ENCODE assay signal across 1 cellular context in the genomic region with DNA sequence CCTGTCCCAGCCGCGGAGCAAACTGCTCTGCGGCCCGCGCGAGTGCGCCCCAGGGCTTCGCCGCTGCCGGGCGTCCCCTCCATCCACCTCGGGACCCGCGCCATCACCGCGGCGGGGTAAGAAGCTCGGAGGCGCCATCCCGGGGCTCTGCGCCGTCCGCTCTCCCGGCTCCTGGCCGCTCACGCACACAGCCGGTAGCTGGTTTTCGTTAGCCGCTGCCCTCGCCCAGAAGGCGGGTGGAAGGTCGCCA.
TF ChIP-seq lines count a peak whose summit lies in the region.

No MANE protein-coding gene starts in this region.

TF ChIP-seq in HepG2, 621 proteins besides CTCF, POLR2A, EP300 and RAD21 (continued from another document and continues in another):
- TF ChIP-seq TCF12 (IDR thresholded peaks at IDR 0.05) (no peak), TCF12 (CRISPR knock-in tag; IDR thresholded peaks at IDR 0.05) (peak; percentile 72; the same call in 1 of the 2 replicates), RBM39 (IDR thresholded peaks at IDR 0.05; ENCODE audit: low read depth, low read length, poor library complexity, severe bottlenecking) (peak; percentile 6), SMAD1 (CRISPR knock-in tag; IDR thresholded peaks at IDR 0.05; ENCODE audit: borderline replicate concordance, low read depth) (0 out of 2 replicates have a peak, but pooled peaks have one; percentile 14), EEA1 (CRISPR knock-in tag; IDR thresholded peaks at IDR 0.05; ENCODE audit: borderline replicate concordance) (peak; percentile 19; the same call in 1 of the 2 replicates), PRPF4 (IDR thresholded peaks at IDR 0.05; ENCODE audit: low read depth, low read length, poor library complexity, severe bottlenecking) (no peak), HOXA9 (CRISPR knock-in tag; IDR thresholded peaks at IDR 0.05; ENCODE audit: borderline replicate concordance) (no peak), TAF1 (CRISPR knock-in tag; IDR thresholded peaks at IDR 0.05) (no peak), MEIS2 (CRISPR knock-in tag; IDR thresholded peaks at IDR 0.05) (peak; percentile 9; the same call in 1 of the 2 replicates), AGO1 (IDR thresholded peaks at IDR 0.05; ENCODE audit: low read depth, low read length, poor library complexity, severe bottlenecking) (peak; percentile 25), ZNF234 (CRISPR knock-in tag; conservative IDR thresholded peaks at IDR 0.05) (no peak), MZF1 (CRISPR knock-in tag; IDR thresholded peaks at IDR 0.05; ENCODE audit: borderline replicate concordance) (no peak), AGO2 (optimal IDR thresholded peaks at IDR 0.05; ENCODE audit: low read depth, low read length) (peak; percentile 46), EED (CRISPR knock-in tag; IDR thresholded peaks at IDR 0.05) (0 out of 2 replicates have a peak, but pooled peaks have one; percentile 49), ZSCAN12 (CRISPR knock-in tag; IDR thresholded peaks at IDR 0.05) (no peak), NFKBIZ (CRISPR knock-in tag; IDR thresholded peaks at IDR 0.05) (no peak), ZBTB7A (CRISPR knock-in tag; IDR thresholded peaks at IDR 0.05) (0 out of 2 replicates have a peak, but pooled peaks have one; percentile 51), ZNF235 (CRISPR knock-in tag; IDR thresholded peaks at IDR 0.05; ENCODE audit: borderline replicate concordance) (peak; percentile 79; the same call in 1 of the 2 replicates), ZNF3 (CRISPR knock-in tag; IDR thresholded peaks at IDR 0.05) (no peak), KMT2A (CRISPR knock-in tag; IDR thresholded peaks at IDR 0.05) (0 out of 2 replicates have a peak, but pooled peaks have one; percentile 35), HNRNPH1 (optimal IDR thresholded peaks at IDR 0.05; ENCODE audit: low read depth, low read length) (no peak), BCL6 (CRISPR knock-in tag; IDR thresholded peaks at IDR 0.05) (peak; percentile 14; the same call in 1 of the 2 replicates), MED13 (CRISPR knock-in tag; IDR thresholded peaks at IDR 0.05) (0 out of 2 replicates have a peak, but pooled peaks have one; percentile 6), ZSCAN29 (CRISPR knock-in tag; conservative IDR thresholded peaks at IDR 0.05) (0 out of 2 replicates have a peak, but pooled peaks have one; percentile 51), ZNF274 (CRISPR knock-in tag; IDR thresholded peaks at IDR 0.05) (peak; percentile 43; the same call in 1 of the 2 replicates), ZNF607 (CRISPR knock-in tag; IDR thresholded peaks at IDR 0.05; ENCODE audit: borderline replicate concordance) (0 out of 2 replicates have a peak, but pooled peaks have one; percentile 33)
- TF ChIP-seq, protein P1, sequence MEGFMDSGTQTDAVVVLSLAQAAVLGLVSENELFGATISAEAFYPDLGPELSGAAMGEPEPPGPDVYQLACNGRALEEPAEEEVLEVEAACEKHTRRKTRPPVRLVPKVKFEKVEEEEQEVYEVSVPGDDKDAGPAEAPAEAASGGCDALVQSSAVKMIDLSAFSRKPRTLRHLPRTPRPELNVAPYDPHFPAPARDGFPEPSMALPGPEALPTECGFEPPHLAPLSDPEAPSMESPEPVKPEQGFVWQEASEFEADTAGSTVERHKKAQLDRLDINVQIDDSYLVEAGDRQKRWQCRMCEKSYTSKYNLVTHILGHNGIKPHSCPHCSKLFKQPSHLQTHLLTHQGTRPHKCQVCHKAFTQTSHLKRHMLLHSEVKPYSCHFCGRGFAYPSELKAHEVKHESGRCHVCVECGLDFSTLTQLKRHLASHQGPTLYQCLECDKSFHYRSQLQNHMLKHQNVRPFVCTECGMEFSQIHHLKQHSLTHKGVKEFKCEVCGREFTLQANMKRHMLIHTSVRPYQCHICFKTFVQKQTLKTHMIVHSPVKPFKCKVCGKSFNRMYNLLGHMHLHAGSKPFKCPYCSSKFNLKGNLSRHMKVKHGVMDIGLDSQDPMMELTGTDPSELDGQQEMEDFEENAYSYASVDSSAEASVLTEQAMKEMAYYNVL (CRISPR knock-in tag; IDR thresholded peaks at IDR 0.05; ENCODE audit: borderline replicate concordance), result 0 out of 2 replicates have a peak, but pooled peaks have one; percentile 24
- TF ChIP-seq, protein P2, sequence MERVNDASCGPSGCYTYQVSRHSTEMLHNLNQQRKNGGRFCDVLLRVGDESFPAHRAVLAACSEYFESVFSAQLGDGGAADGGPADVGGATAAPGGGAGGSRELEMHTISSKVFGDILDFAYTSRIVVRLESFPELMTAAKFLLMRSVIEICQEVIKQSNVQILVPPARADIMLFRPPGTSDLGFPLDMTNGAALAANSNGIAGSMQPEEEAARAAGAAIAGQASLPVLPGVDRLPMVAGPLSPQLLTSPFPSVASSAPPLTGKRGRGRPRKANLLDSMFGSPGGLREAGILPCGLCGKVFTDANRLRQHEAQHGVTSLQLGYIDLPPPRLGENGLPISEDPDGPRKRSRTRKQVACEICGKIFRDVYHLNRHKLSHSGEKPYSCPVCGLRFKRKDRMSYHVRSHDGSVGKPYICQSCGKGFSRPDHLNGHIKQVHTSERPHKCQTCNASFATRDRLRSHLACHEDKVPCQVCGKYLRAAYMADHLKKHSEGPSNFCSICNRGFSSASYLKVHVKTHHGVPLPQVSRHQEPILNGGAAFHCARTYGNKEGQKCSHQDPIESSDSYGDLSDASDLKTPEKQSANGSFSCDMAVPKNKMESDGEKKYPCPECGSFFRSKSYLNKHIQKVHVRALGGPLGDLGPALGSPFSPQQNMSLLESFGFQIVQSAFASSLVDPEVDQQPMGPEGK (CRISPR knock-in tag; IDR thresholded peaks at IDR 0.05), result peak; percentile 21; the same call in 1 of the 2 replicates
- TF ChIP-seq, protein P3, sequence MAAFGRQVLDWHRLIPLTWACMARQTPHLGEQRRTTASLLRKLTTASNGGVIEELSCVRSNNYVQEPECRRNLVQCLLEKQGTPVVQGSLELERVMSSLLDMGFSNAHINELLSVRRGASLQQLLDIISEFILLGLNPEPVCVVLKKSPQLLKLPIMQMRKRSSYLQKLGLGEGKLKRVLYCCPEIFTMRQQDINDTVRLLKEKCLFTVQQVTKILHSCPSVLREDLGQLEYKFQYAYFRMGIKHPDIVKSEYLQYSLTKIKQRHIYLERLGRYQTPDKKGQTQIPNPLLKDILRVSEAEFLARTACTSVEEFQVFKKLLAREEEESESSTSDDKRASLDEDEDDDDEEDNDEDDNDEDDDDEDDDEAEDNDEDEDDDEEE (CRISPR knock-in tag; IDR thresholded peaks at IDR 0.05), result 0 out of 2 replicates have a peak, but pooled peaks have one; percentile 53
- TF ChIP-seq, protein P4, sequence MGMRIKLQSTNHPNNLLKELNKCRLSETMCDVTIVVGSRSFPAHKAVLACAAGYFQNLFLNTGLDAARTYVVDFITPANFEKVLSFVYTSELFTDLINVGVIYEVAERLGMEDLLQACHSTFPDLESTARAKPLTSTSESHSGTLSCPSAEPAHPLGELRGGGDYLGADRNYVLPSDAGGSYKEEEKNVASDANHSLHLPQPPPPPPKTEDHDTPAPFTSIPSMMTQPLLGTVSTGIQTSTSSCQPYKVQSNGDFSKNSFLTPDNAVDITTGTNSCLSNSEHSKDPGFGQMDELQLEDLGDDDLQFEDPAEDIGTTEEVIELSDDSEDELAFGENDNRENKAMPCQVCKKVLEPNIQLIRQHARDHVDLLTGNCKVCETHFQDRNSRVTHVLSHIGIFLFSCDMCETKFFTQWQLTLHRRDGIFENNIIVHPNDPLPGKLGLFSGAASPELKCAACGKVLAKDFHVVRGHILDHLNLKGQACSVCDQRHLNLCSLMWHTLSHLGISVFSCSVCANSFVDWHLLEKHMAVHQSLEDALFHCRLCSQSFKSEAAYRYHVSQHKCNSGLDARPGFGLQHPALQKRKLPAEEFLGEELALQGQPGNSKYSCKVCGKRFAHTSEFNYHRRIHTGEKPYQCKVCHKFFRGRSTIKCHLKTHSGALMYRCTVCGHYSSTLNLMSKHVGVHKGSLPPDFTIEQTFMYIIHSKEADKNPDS (CRISPR knock-in tag; IDR thresholded peaks at IDR 0.05), result no peak
- TF ChIP-seq, protein P5, sequence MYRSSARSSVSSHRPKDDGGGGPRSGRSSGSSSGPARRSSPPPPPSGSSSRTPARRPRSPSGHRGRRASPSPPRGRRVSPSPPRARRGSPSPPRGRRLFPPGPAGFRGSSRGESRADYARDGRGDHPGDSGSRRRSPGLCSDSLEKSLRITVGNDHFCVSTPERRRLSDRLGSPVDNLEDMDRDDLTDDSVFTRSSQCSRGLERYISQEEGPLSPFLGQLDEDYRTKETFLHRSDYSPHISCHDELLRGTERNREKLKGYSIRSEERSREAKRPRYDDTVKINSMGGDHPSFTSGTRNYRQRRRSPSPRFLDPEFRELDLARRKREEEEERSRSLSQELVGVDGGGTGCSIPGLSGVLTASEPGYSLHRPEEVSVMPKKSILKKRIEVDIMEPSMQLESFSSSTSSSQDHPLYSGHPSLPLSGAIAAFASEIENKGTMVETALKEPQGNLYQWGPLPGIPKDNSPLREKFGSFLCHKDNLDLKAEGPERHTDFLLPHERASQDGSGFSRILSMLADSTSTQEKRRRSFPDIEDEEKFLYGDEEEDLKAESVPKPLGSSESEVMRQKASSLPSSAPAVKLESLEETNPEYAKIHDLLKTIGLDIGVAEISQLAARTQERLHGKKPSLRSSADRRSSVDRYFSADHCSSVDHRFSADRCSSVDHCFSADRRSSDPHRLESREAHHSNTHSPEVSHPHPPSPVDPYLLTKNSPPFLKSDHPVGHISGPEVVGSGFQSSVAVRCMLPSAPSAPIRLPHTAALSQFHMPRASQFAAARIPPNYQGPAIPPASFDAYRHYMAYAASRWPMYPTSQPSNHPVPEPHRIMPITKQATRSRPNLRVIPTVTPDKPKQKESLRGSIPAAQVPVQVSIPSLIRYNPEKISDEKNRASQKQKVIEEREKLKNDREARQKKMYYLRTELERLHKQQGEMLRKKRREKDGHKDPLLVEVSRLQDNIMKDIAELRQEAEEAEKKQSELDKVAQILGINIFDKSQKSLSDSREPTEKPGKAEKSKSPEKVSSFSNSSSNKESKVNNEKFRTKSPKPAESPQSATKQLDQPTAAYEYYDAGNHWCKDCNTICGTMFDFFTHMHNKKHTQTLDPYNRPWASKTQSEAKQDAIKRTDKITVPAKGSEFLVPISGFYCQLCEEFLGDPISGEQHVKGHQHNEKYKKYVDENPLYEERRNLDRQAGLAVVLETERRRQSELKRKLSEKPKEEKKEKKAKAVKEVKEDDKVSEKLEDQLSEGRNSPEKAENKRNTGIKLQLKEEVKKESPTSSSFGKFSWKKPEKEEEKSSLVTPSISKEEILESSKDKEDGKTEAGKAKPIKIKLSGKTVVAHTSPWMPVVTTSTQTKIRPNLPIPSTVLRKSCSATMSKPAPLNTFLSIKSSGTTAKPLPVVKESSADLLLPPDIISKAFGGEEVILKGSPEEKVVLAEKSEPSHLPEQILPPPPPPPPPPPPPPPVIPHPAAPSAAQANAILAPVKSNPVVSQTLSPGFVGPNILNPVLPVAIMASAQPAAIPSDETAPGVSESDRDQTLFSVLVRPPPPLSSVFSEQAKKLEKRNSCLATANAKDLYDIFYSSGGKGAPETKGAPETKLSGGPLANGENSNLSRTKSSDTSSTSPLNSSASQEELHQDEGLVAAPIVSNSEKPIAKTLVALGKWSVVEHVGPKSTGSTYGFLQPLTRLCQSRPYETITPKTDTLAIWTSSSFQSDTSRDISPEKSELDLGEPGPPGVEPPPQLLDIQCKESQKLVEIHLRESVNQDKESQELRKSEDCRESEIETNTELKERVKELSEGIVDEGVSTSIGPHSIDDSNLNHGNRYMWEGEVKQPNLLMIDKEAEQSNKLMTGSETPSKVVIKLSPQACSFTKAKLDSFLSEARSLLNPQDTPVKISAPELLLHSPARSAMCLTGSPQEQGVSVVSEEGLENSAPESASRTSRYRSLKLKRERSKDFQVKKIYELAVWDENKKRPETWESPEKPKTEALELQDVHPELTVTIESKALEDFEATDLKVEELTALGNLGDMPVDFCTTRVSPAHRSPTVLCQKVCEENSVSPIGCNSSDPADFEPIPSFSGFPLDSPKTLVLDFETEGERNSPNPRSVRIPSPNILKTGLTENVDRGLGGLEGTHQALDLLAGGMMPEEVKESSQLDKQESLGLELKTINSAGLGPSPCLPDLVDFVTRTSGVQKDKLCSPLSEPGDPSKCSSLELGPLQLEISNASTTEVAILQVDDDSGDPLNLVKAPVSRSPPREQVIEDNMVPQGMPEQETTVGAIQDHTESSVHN (CRISPR knock-in tag; IDR thresholded peaks at IDR 0.05), result 0 out of 2 replicates have a peak, but pooled peaks have one; percentile 48
- TF ChIP-seq, protein P6, sequence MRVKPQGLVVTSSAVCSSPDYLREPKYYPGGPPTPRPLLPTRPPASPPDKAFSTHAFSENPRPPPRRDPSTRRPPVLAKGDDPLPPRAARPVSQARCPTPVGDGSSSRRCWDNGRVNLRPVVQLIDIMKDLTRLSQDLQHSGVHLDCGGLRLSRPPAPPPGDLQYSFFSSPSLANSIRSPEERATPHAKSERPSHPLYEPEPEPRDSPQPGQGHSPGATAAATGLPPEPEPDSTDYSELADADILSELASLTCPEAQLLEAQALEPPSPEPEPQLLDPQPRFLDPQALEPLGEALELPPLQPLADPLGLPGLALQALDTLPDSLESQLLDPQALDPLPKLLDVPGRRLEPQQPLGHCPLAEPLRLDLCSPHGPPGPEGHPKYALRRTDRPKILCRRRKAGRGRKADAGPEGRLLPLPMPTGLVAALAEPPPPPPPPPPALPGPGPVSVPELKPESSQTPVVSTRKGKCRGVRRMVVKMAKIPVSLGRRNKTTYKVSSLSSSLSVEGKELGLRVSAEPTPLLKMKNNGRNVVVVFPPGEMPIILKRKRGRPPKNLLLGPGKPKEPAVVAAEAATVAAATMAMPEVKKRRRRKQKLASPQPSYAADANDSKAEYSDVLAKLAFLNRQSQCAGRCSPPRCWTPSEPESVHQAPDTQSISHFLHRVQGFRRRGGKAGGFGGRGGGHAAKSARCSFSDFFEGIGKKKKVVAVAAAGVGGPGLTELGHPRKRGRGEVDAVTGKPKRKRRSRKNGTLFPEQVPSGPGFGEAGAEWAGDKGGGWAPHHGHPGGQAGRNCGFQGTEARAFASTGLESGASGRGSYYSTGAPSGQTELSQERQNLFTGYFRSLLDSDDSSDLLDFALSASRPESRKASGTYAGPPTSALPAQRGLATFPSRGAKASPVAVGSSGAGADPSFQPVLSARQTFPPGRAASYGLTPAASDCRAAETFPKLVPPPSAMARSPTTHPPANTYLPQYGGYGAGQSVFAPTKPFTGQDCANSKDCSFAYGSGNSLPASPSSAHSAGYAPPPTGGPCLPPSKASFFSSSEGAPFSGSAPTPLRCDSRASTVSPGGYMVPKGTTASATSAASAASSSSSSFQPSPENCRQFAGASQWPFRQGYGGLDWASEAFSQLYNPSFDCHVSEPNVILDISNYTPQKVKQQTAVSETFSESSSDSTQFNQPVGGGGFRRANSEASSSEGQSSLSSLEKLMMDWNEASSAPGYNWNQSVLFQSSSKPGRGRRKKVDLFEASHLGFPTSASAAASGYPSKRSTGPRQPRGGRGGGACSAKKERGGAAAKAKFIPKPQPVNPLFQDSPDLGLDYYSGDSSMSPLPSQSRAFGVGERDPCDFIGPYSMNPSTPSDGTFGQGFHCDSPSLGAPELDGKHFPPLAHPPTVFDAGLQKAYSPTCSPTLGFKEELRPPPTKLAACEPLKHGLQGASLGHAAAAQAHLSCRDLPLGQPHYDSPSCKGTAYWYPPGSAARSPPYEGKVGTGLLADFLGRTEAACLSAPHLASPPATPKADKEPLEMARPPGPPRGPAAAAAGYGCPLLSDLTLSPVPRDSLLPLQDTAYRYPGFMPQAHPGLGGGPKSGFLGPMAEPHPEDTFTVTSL (CRISPR knock-in tag; IDR thresholded peaks at IDR 0.05; ENCODE audit: borderline replicate concordance), result 0 out of 2 replicates have a peak, but pooled peaks have one; percentile 20
